ENCODE assay signal across 13 cellular contexts in genomic region chr7:142608630-142609029, GRCh38.
A peak's percentile ranks its signal among the peaks of the same experiment; 100 is the strongest.
DNase-seq lines count a peak whose midpoint lies in the region; ATAC-seq and TF ChIP-seq lines count a peak whose summit lies in the region.
"Had no signal": no experiment of that assay in that cellular context is flagged by ENCODE, and none has a peak within 500 bp of the region (broad histone marks: within the 10 kb centered on the region; RNA-seq: fewer than 3 reads in every experiment).

No MANE protein-coding gene starts in this region.

- H3K4me1 Mint-ChIP-seq in activated T-cell treated with anti-CD3 and anti-CD28 coated beads, Interleukin-2, amount 50 U/mL, for 24 hours (ENCODE audit: low read depth) = peaks cover 43% of the 10 kb centered on the region

- DNase-seq in activated T-cell treated with anti-CD3 and anti-CD28 coated beads, Interleukin-2, amount 50 U/mL, for 24 hours = no peak
- no peak for DNase-seq in activated T-cell treated with anti-CD3 and anti-CD28 coated beads, Interleukin-2, amount 50 U/mL, for 48 hours
- DNase-seq in SW480 (ENCODE audit: low spot score) = peak; percentile 32
- DNase-seq in erythroblast (lab: John Stamatoyannopoulos, UW) = peak; percentile 42 to 67
- no peak for DNase-seq in NCI-H748 treated with DMSO at 0.1 percent for 48 hours (lab: John Stamatoyannopoulos, UW)
- DNase-seq in hepatic stellate cell (ENCODE audit: low spot score) = no peak
- DNase-seq: NCI-H1048, NCI-H446, NCI-H774, Peyer's patch had no signal

- no peak for TF ChIP-seq RAD21 in Ishikawa (IDR thresholded peaks at IDR 0.05; ENCODE audit: low read depth)

- H3K4me3 Mint-ChIP-seq in activated T-cell treated with anti-CD3 and anti-CD28 coated beads, Interleukin-2, amount 50 U/mL, for 24 hours = no peak overlapping the region

- H3K27ac Mint-ChIP-seq in activated T-cell treated with anti-CD3 and anti-CD28 coated beads, Interleukin-2, amount 50 U/mL, for 24 hours = peak overlapping the region; percentile 50

- no peaks in the 10 kb centered on the region for H3K27me3 Mint-ChIP-seq in activated T-cell treated with anti-CD3 and anti-CD28 coated beads, Interleukin-2, amount 50 U/mL, for 24 hours

- TF ChIP-seq EP300 in Ishikawa (IDR thresholded peaks at IDR 0.05; ENCODE audit: borderline replicate concordance) = no peak

- TF ChIP-seq POLR2A in erythroblast (IDR thresholded peaks at IDR 0.05; ENCODE audit: low read length) = no peak

- H3K9me3 Mint-ChIP-seq in activated T-cell treated with anti-CD3 and anti-CD28 coated beads, Interleukin-2, amount 50 U/mL, for 24 hours = no peaks in the 10 kb centered on the region

- no peak for ATAC-seq in HG03460 (IDR thresholded peaks at IDR 0.05; ENCODE audit: unreplicated experiment)
- ATAC-seq: Right ventricle myocardium inferior had no signal

- H3K36me3 Mint-ChIP-seq in activated T-cell treated with anti-CD3 and anti-CD28 coated beads, Interleukin-2, amount 50 U/mL, for 24 hours (ENCODE audit: low read depth) = no peaks in the 10 kb centered on the region

TF ChIP-seq in Ishikawa, 13 proteins besides CTCF, POLR2A, EP300 and RAD21:
- 0 out of 2 replicates have a peak, but pooled peaks have one; percentile 27 for TF ChIP-seq CEBPB (IDR thresholded peaks at IDR 0.05)
- no peak for TF ChIP-seq USF1 (IDR thresholded peaks at IDR 0.05)

Comparison
In these comparisons a context has a peak if more than half of its experiments do, and no peak if none do; other contexts are left out.
1. DNase-seq: peak in SW480 (single experiment) and erythroblast (2 of 2); none in activated T-cell treated with anti-CD3 and anti-CD28 coated beads, Interleukin-2, amount 50 U/mL, for 24 hours (single experiment), activated T-cell treated with anti-CD3 and anti-CD28 coated beads, Interleukin-2, amount 50 U/mL, for 48 hours (0 of 2), NCI-H748 treated with DMSO at 0.1 percent for 48 hours (single experiment) and hepatic stellate cell (single experiment).